Comparison of ENCODE assay signal across 13 cellular contexts in the genomic region with DNA sequence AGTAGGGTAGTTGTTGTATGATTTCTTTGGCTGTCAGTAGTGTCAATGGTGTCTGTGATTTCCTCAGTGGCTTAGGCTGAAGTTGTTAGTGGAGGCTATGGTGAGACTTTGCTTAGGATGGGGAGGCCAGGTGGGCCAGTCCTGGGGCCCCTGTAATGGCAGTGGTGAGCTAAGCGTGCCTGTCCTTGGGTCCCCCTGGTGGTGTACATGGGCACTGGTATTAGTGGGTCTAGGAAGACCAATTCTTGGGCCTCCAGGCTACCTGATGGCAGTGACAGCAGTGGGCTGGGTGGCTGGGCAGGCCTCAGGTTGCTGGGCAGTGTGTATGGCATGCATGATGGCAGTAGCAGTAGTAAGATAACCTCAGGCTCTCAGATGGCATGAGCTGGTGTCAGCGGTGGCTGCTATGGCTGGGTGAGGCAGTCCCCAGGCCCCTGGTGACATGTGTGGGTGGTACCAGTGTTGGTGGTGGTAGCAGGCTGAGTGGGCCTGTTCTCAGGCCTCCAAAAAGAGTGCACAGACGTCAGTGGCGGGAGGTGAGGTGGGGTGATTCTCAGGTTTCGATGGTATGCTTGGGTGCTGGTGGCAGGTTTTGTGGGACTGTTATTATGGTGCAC.
A peak's percentile ranks its signal among the peaks of the same experiment; 100 is the strongest.
DNase-seq lines count a peak whose midpoint lies in the region; ATAC-seq, FAIRE-seq and TF ChIP-seq lines count a peak whose summit lies in the region.
"Had no signal": no experiment of that assay in that cellular context is flagged by ENCODE, and none has a peak within 500 bp of the region (broad histone marks: within the 10 kb centered on the region; RNA-seq: fewer than 3 reads in every experiment).

No MANE protein-coding gene starts in this region.

- no peak overlapping the region for H3K4me3 ChIP-seq in GM12865 (ENCODE audit: low read depth, low read length)
- H3K4me3 ChIP-seq in H7 (ENCODE audit: insufficient read depth, low read depth, low read length) = no peak overlapping the region
- no peak overlapping the region for H3K4me3 ChIP-seq in Panc1 (ENCODE audit: low read depth in 2 of 2, low read length in 2 of 2)
- no peak overlapping the region for H3K4me3 ChIP-seq in HepG2 (replicated peaks in 1 of 3; ENCODE audit: insufficient read depth in 1 of 3, low read depth in 2 of 3, low read length in 3 of 3)
- H3K4me3 ChIP-seq: left ventricle myocardium inferior, prostate gland had no signal

- H3K4me2 ChIP-seq in HepG2 (ENCODE audit: low read depth, low read length) = no peak overlapping the region

- no peak overlapping the region for H3K27ac ChIP-seq in Panc1 (ENCODE audit: low read length)
- H3K27ac ChIP-seq in HepG2 (ENCODE audit: extremely low read length, insufficient read depth, low read length) = no peak overlapping the region
- H3K27ac ChIP-seq: left ventricle myocardium inferior, prostate gland had no signal

- H3K36me3 ChIP-seq in H7 (replicated peaks; ENCODE audit: control insufficient read depth, insufficient read depth, low read length) = no peaks in the 10 kb centered on the region
- no peaks in the 10 kb centered on the region for H3K36me3 ChIP-seq in Panc1 (ENCODE audit: control insufficient read depth, insufficient read depth, low read length)
- peaks cover 8 to 13% of the 10 kb centered on the region in 2 experiments for H3K36me3 ChIP-seq in HepG2 (replicated peaks in 1 of 2; ENCODE audit: control insufficient read depth in 1 of 2, insufficient read depth in 2 of 2, low read length in 2 of 2)
- H3K36me3 ChIP-seq: left ventricle myocardium inferior, prostate gland had no signal

- no peaks in the 10 kb centered on the region for H3K27me3 ChIP-seq in H7 (ENCODE audit: control insufficient read depth, insufficient read depth, low read length)
- H3K27me3 ChIP-seq in Panc1 (ENCODE audit: control insufficient read depth, insufficient read depth, low read length) = no peaks in the 10 kb centered on the region
- no peaks in the 10 kb centered on the region for H3K27me3 ChIP-seq in HepG2 (ENCODE audit: control insufficient read depth in 1 of 2, insufficient read depth in 2 of 2, low read length in 2 of 2)

- no peaks in the 10 kb centered on the region for H4K20me1 ChIP-seq in HepG2 (ENCODE audit: insufficient read depth, low read length)

- POLR2A ChIA-PET in Panc1 (lab: Charles Lee) = no interaction called here
- POLR2A ChIA-PET in HepG2 (lab: Yijun Ruan, JAX) = no interaction called here

- no peaks in the 10 kb centered on the region for H3K79me2 ChIP-seq in HepG2 (ENCODE audit: insufficient read depth, low read length)

- intact Hi-C loops in Panc1 (cut with micrococcal nuclease; ENCODE audit: unreplicated experiment) (no loop called here), HepG2 (cut with micrococcal nuclease; ENCODE audit: unreplicated experiment) (no loop called here)

- DNase-seq in GM12865 (ENCODE audit: low read depth) (peak; percentile 9), H7 (peak; percentile 4), Panc1 (ENCODE audit: low read depth, low spot score) (no peak), HepG2 (ENCODE audit: low spot score) (peak; percentile 9)
- DNase-seq: DMS79, KG1, left ventricle myocardium inferior, NCI-H774 had no signal

- TF ChIP-seq RAD21 in HepG2 (CRISPR knock-in tag; IDR thresholded peaks at IDR 0.05) = no peak

- no peaks in the 10 kb centered on the region for H3K9me3 ChIP-seq in Panc1 (ENCODE audit: control insufficient read depth, insufficient read depth, low read depth, low read length)
- H3K9me3 ChIP-seq in HepG2 (ENCODE audit: low read length) = no peaks in the 10 kb centered on the region
- H3K9me3 ChIP-seq: left ventricle myocardium inferior, prostate gland had no signal

- H2AFZ ChIP-seq in HepG2 (ENCODE audit: low read length) = no peak overlapping the region

- no peak overlapping the region for H3K9ac ChIP-seq in HepG2 (ENCODE audit: insufficient read depth, low read depth, low read length)

- no peak for FAIRE-seq in HepG2 (lab: Jason Lieb, UNC)

- 35% methylated on average over 2 of the region's 5 CpGs for WGBS in HepG2 (ENCODE audit: low lambda C conversion rate)

- H3K4me1 ChIP-seq in Panc1 (ENCODE audit: control insufficient read depth, insufficient read depth, low read length) (no peaks in the 10 kb centered on the region), HepG2 (ENCODE audit: insufficient read depth, low read length) (no peaks in the 10 kb centered on the region)
- H3K4me1 ChIP-seq: left ventricle myocardium inferior, prostate gland had no signal

- TF ChIP-seq EP300 in HepG2 (IDR thresholded peaks at IDR 0.05; ENCODE audit: low read depth in 2 of 2, low read length in 2 of 2) = no peak
- TF ChIP-seq EP300 in HepG2 (CRISPR knock-in tag; IDR thresholded peaks at IDR 0.05; ENCODE audit: borderline replicate concordance) = no peak

- in situ Hi-C loops in Panc1 (cut with HindIII; ENCODE audit: low pct_unique_long_range_greater_than_20kb, low sequenced_read_pairs) = no loop called here
- in situ Hi-C loops in HepG2 (cut with HindIII; ENCODE audit: extremely low pct_ligation_motif_present, low pct_unique_long_range_greater_than_20kb) = no loop called here

- TF ChIP-seq CTCF in GM12865 (IDR thresholded peaks at IDR 0.05; ENCODE audit: insufficient read depth, low read depth, low read length, missing control alignments) = peak; percentile 31
- 0 out of 2 replicates have a peak, but pooled peaks have one; percentile 10 for TF ChIP-seq CTCF in Panc1 (IDR thresholded peaks at IDR 0.05)
- TF ChIP-seq CTCF in HepG2 (CRISPR knock-in tag; IDR thresholded peaks at IDR 0.05) = peak; percentile 45

- CTCF ChIA-PET in Panc1 (lab: Charles Lee) (no interaction called here), HepG2 (lab: Yijun Ruan, JAX; ENCODE audit: low intra/inter-chr PET ratio, low total read pairs) (no interaction called here)

- no peak for ATAC-seq in Panc1
- ATAC-seq in HepG2 = peak; percentile 94
- ATAC-seq in HG02970 (IDR thresholded peaks at IDR 0.05; ENCODE audit: low FRiP score, unreplicated experiment) = no peak
- ATAC-seq in HG03280 (IDR thresholded peaks at IDR 0.05; ENCODE audit: unreplicated experiment) = no peak
- no peak for ATAC-seq in GM18517 (IDR thresholded peaks at IDR 0.05; ENCODE audit: unreplicated experiment)
- ATAC-seq: esophagus mucosa had no signal

- BruUV-seq in Panc1 (replicated peaks; lab: Mats Ljungman, UMichigan) (no TSS peak), HepG2 (replicated peaks; lab: Mats Ljungman, UMichigan) (no TSS peak)

- peak in 1 of 2 experiments; percentile 15; a peak in 1 of 4 replicates for TF ChIP-seq POLR2A in HepG2 (IDR thresholded peaks at IDR 0.05; ENCODE audit: insufficient read depth in 1 of 2, low read depth in 2 of 2, low read length in 2 of 2)

TF ChIP-seq in HepG2, 621 proteins besides CTCF, POLR2A, EP300 and RAD21 (continues in another document):
- TF ChIP-seq, protein P1, sequence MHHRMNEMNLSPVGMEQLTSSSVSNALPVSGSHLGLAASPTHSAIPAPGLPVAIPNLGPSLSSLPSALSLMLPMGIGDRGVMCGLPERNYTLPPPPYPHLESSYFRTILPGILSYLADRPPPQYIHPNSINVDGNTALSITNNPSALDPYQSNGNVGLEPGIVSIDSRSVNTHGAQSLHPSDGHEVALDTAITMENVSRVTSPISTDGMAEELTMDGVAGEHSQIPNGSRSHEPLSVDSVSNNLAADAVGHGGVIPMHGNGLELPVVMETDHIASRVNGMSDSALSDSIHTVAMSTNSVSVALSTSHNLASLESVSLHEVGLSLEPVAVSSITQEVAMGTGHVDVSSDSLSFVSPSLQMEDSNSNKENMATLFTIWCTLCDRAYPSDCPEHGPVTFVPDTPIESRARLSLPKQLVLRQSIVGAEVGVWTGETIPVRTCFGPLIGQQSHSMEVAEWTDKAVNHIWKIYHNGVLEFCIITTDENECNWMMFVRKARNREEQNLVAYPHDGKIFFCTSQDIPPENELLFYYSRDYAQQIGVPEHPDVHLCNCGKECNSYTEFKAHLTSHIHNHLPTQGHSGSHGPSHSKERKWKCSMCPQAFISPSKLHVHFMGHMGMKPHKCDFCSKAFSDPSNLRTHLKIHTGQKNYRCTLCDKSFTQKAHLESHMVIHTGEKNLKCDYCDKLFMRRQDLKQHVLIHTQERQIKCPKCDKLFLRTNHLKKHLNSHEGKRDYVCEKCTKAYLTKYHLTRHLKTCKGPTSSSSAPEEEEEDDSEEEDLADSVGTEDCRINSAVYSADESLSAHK (CRISPR knock-in tag; IDR thresholded peaks at IDR 0.05; ENCODE audit: borderline replicate concordance) = no peak
- TF ChIP-seq ZNF678 (CRISPR knock-in tag; IDR thresholded peaks at IDR 0.05) = no peak
- TF ChIP-seq ZBTB42 (CRISPR knock-in tag; IDR thresholded peaks at IDR 0.05) = no peak
- TF ChIP-seq ATM (IDR thresholded peaks at IDR 0.05; ENCODE audit: borderline replicate concordance) = no peak
- peak; percentile 55 for TF ChIP-seq RBM22 (optimal IDR thresholded peaks at IDR 0.05; ENCODE audit: low read length)
- TF ChIP-seq ZNF709 (CRISPR knock-in tag; IDR thresholded peaks at IDR 0.05) = 0 out of 2 replicates have a peak, but pooled peaks have one; percentile 25
- TF ChIP-seq, protein P2, sequence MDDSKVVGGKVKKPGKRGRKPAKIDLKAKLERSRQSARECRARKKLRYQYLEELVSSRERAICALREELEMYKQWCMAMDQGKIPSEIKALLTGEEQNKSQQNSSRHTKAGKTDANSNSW (CRISPR knock-in tag; IDR thresholded peaks at IDR 0.05; ENCODE audit: borderline replicate concordance) = no peak
- TF ChIP-seq, protein P3, sequence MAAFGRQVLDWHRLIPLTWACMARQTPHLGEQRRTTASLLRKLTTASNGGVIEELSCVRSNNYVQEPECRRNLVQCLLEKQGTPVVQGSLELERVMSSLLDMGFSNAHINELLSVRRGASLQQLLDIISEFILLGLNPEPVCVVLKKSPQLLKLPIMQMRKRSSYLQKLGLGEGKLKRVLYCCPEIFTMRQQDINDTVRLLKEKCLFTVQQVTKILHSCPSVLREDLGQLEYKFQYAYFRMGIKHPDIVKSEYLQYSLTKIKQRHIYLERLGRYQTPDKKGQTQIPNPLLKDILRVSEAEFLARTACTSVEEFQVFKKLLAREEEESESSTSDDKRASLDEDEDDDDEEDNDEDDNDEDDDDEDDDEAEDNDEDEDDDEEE (CRISPR knock-in tag; IDR thresholded peaks at IDR 0.05) = no peak
- TF ChIP-seq STAG1 (CRISPR knock-in tag; IDR thresholded peaks at IDR 0.05) = peak; percentile 16; the same call in 1 of the 2 replicates
- TF ChIP-seq ZNF441 (CRISPR knock-in tag; IDR thresholded peaks at IDR 0.05; ENCODE audit: borderline replicate concordance) = no peak
- peak; percentile 65 for TF ChIP-seq AGO2 (optimal IDR thresholded peaks at IDR 0.05; ENCODE audit: low read depth, low read length)
- TF ChIP-seq EZH2 (conservative IDR thresholded peaks at IDR 0.05; ENCODE audit: low read depth, low read length) = no peak
